ENCODE assay signal across 8 cellular contexts in the genomic region with DNA sequence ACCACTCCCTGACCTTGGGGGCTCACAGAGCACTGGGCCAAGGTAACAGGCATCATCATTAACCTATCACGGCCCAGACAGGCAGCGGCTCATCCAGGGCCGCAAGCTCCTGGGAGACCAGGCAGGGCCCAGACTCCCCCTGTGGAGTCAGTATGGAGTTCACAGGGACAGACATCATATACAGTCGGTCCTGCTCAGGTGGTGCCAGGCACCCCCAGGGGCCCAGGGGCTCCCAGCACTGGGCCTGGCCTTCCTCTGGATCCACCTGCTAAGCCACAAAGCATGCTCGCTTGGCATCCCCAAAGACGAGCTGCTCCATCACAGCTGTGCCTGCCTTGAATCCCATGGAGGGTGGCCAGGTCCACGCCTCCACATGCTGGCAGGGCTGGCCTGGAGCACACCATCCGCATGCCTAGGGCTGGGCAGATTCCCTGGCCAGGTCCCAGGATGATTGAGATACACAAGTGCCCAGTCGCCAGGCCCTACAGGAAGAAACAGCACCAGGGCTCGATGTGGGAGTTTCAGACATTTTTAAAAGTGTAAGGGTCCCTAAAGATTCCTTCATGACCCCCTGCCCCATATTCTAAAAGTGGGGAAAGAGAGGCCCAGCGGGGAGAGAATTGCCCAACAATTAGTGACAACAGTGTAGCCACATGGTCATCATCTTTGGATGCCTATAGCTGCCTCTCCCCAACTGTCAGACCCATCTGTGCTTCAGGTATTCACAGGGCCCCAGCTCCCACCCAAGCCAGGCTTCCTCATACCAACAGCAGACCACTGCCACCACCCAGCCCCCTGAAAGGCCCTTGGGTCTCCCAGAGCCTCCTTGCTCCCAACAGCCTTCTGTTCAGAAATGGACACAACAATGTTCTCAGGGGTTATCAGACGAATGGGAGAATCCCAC. TPM values are rescaled to one million over a fixed set of nuclear protein-coding genes. Genes with fewer than 3 reads are reported as not detected.
DNase-seq lines count a peak whose midpoint lies in the region; ATAC-seq and TF ChIP-seq lines count a peak whose summit lies in the region.

No MANE protein-coding gene starts in this region.

- no peak for TF ChIP-seq CTCF in chondrocyte (IDR thresholded peaks at IDR 0.05)

- H3K9me3 Mint-ChIP-seq in IgD-negative memory B cell: no peaks in the 10 kb centered on the region
- H3K9me3 Mint-ChIP-seq in chondrocyte (ENCODE audit: low read depth): no peaks in the 10 kb centered on the region
- peaks cover 4% of the 10 kb centered on the region for H3K9me3 Mint-ChIP-seq in memory B cell

- H3K4me3 Mint-ChIP-seq in IgD-negative memory B cell: peak overlapping the region in 2 of 4 donors; percentile 37 to 89
- H3K4me3 Mint-ChIP-seq in chondrocyte (ENCODE audit: unreplicated experiment): no peak overlapping the region
- H3K4me3 Mint-ChIP-seq in memory B cell: no peak overlapping the region

- no peak for ATAC-seq in memory B cell (ENCODE audit: low read depth)
- ATAC-seq in GM19395 (IDR thresholded peaks at IDR 0.05; ENCODE audit: unreplicated experiment): no peak
- ATAC-seq in GM18909 (IDR thresholded peaks at IDR 0.05; ENCODE audit: poor library complexity, unreplicated experiment): no peak

- no peak for DNase-seq in chondrocyte (ENCODE audit: low spot score)
- no peak for DNase-seq in memory B cell (ENCODE audit: low spot score in 2 of 2)
- peak in 36 of 49 donors; percentile 8 to 81 (median 54) for DNase-seq in substantia nigra (lab: John Stamatoyannopoulos, UW)
- no peak for DNase-seq in NCI-H146 (lab: John Stamatoyannopoulos, UW)
- DNase-seq in HEK293T (ENCODE audit: extremely low spot score): no peak

- POLR2A ChIA-PET in HEK293T (lab: Yijun Ruan, JAX): no interaction called here

- H3K27me3 Mint-ChIP-seq in IgD-negative memory B cell (no peaks in the 10 kb centered on the region), chondrocyte (ENCODE audit: low read depth) (no peaks in the 10 kb centered on the region), memory B cell (no peaks in the 10 kb centered on the region)

- CTCF ChIA-PET in HEK293T (lab: Yijun Ruan, JAX): no interaction called here

- H3K27ac Mint-ChIP-seq in IgD-negative memory B cell (peak overlapping the region; percentile 26 to 91 (median 65)), chondrocyte (ENCODE audit: unreplicated experiment) (peak overlapping the region; percentile 22), memory B cell (peak overlapping the region; percentile 72)

- peak overlapping the region; percentile 59 for H3K27ac ChIP-seq in substantia nigra (ENCODE audit: low read depth, low read length, poor library complexity, severe bottlenecking)

- H3K36me3 Mint-ChIP-seq in IgD-negative memory B cell (peaks cover 4% of the 10 kb centered on the region), chondrocyte (ENCODE audit: low read depth) (no peaks in the 10 kb centered on the region), memory B cell (peaks cover 6% of the 10 kb centered on the region)

- peaks cover 30 to 43% (median 40%) of the 10 kb centered on the region in 3 donors for H3K4me1 Mint-ChIP-seq in IgD-negative memory B cell
- H3K4me1 Mint-ChIP-seq in chondrocyte (ENCODE audit: low read depth): peaks cover 36% of the 10 kb centered on the region
- H3K4me1 Mint-ChIP-seq in memory B cell: peaks cover 32% of the 10 kb centered on the region

TF ChIP-seq in HEK293T, 16 proteins besides CTCF, POLR2A, EP300 and RAD21:
- TF ChIP-seq, protein P1, sequence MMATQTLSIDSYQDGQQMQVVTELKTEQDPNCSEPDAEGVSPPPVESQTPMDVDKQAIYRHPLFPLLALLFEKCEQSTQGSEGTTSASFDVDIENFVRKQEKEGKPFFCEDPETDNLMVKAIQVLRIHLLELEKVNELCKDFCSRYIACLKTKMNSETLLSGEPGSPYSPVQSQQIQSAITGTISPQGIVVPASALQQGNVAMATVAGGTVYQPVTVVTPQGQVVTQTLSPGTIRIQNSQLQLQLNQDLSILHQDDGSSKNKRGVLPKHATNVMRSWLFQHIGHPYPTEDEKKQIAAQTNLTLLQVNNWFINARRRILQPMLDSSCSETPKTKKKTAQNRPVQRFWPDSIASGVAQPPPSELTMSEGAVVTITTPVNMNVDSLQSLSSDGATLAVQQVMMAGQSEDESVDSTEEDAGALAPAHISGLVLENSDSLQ (IDR thresholded peaks at IDR 0.05): no peak
- no peak for TF ChIP-seq ELF4 (IDR thresholded peaks at IDR 0.05)
- no peak for TF ChIP-seq SP1 (IDR thresholded peaks at IDR 0.05)
- TF ChIP-seq HDGF (IDR thresholded peaks at IDR 0.05; ENCODE audit: borderline replicate concordance): no peak
- TF ChIP-seq LEF1 (IDR thresholded peaks at IDR 0.05; ENCODE audit: borderline replicate concordance): no peak
- no peak for TF ChIP-seq FOXA1 (IDR thresholded peaks at IDR 0.05)
- TF ChIP-seq SUZ12 (IDR thresholded peaks at IDR 0.05): no peak
- TF ChIP-seq L3MBTL2 (conservative IDR thresholded peaks at IDR 0.05): no peak
- TF ChIP-seq NFRKB (IDR thresholded peaks at IDR 0.05): no peak
- TF ChIP-seq ZNF384 (IDR thresholded peaks at IDR 0.05): no peak
- no peak for TF ChIP-seq BHLHE40 (IDR thresholded peaks at IDR 0.05; ENCODE audit: borderline replicate concordance)
- no peak for TF ChIP-seq CTBP1 (IDR thresholded peaks at IDR 0.05; ENCODE audit: borderline replicate concordance)
- no peak for TF ChIP-seq FOXM1 (IDR thresholded peaks at IDR 0.05; ENCODE audit: borderline replicate concordance)
- TF ChIP-seq FOXK2 (IDR thresholded peaks at IDR 0.05): no peak
- TF ChIP-seq TARDBP (IDR thresholded peaks at IDR 0.05): no peak
- TF ChIP-seq ARNT (IDR thresholded peaks at IDR 0.05): no peak

RNA-seq across cellular contexts. Expression of gene BICD2, which starts 4.4 kb away (rescaled TPM):
- 32.8 TPM for polyA plus RNA-seq in IgD-negative memory B cell
- total RNA-seq in chondrocyte: 41.4 to 46.4 TPM (median 41.9 TPM) in 3 replicates

Comparison
In these comparisons a context has a peak if more than half of its experiments do, and no peak if none do; other contexts are left out.
1. H3K27ac Mint-ChIP-seq: peak in every context shown above with its lines; median percentile 72 in memory B cell; 65 in IgD-negative memory B cell; 22 in chondrocyte.
2. DNase-seq: peak in substantia nigra (36 of 49); none in chondrocyte (single experiment), memory B cell (0 of 2), NCI-H146 (single experiment) and HEK293T (single experiment).